ENCODE assay signal across 8 cellular contexts in the genomic region with DNA sequence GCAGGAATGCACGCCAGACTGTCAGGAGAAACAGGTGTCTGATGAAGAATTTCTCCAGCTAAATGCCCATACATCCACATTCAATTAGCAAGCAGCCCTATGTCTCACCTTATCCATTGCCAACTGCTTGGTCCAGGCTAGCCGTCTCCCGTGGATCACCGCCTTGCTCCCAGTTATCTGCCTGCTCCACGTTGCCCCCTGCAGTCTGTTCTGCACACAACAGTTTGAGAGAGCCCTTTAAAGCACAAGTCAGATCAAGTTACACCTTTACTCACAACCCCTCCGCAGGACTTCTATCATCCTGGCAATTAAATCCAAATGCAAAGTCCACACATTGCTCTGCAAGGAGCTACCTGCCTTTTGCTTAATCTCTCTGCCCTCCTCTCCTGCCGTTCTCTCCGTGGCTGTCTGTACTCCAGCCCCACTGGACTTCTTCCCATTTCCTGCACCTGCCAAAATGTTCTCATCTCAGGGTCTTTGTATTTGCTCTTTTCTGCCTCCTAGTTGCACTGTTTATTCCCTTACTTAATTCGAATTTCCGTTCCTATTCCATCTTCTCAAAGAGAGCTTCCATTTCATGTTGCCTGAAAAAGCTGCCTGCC.
DNase-seq lines count a peak whose midpoint lies in the region; ATAC-seq and TF ChIP-seq lines count a peak whose summit lies in the region.

No MANE protein-coding gene starts in this region.

- H3K9me3 ChIP-seq in GM23248 (ENCODE audit: low read depth) = no peaks in the 10 kb centered on the region

- in situ Hi-C loops in GM23248 (cut with MboI) = loop anchor here (25.0 kb wide), 1 partner anchor 593 kb away; no protein-coding TSS in a partner anchor

- TF ChIP-seq CTCF in AG04449 (IDR thresholded peaks at IDR 0.05; ENCODE audit: insufficient read depth, low read length, missing control alignments) (peak; percentile 8), fibroblast of mammary gland (conservative IDR thresholded peaks at IDR 0.05; ENCODE audit: control insufficient read depth, insufficient read depth, low read depth, low read length) (no peak)

- ATAC-seq in GM19324 (IDR thresholded peaks at IDR 0.05; ENCODE audit: low FRiP score, unreplicated experiment) = no peak
- ATAC-seq in GM19023 (IDR thresholded peaks at IDR 0.05; ENCODE audit: unreplicated experiment) = no peak

- no peaks in the 10 kb centered on the region for H3K9me2 ChIP-seq in GM23248 (ENCODE audit: insufficient read depth)

- no peaks in the 10 kb centered on the region for H3K27me3 ChIP-seq in GM23248 (replicated peaks; ENCODE audit: insufficient read depth)

- no peaks in the 10 kb centered on the region for H3K79me2 ChIP-seq in GM23248 (ENCODE audit: insufficient read depth)

- no peak overlapping the region for H3K4me2 ChIP-seq in GM23248 (ENCODE audit: unreplicated experiment)

- no peaks in the 10 kb centered on the region for H3F3A ChIP-seq in GM23248 (ENCODE audit: insufficient read depth)

- POLR2A ChIA-PET in AG04449 (lab: Yijun Ruan, JAX) = no interaction called here

- H3K4me3 ChIP-seq in AG04449 (ENCODE audit: low read depth, low read length) (no peak overlapping the region), GM23248 (no peak overlapping the region), fibroblast of mammary gland (ENCODE audit: control insufficient read depth, low read depth, low read length) (no peak overlapping the region)

- H3K27ac ChIP-seq in GM23248 = no peak overlapping the region

- no peaks in the 10 kb centered on the region for H3K4me1 ChIP-seq in GM23248 (ENCODE audit: insufficient read depth)

- H3K9ac ChIP-seq in GM23248 = no peak overlapping the region

- CTCF ChIA-PET in AG04449 (lab: Yijun Ruan, JAX) = interaction anchor here (0.8 to 1.1 kb wide), 2 partner anchors 10 to 25 kb away, joined by 3 read pairs; no protein-coding TSS in a partner anchor

- H4K20me1 ChIP-seq in GM23248 (ENCODE audit: insufficient read depth) = no peaks in the 10 kb centered on the region

- 3 to 10% methylated on average over 10 of the region's 10 CpGs for WGBS in GM23248 (ENCODE audit: low coverage in 1 of 2, low lambda C conversion rate in 2 of 2, missing lambda C conversion rate in 2 of 2), 2 experiments

- DNase-seq in AG04449 (ENCODE audit: low read depth, low spot score) (no peak), GM23248 (peak; percentile 22), OCI-M1 (lab: John Stamatoyannopoulos, UW) (peak; percentile 32), fibroblast of mammary gland (ENCODE audit: low read depth) (peak; percentile 1), pons (ENCODE audit: low spot score) (peak; percentile 61), MV-4-11 (lab: John Stamatoyannopoulos, UW) (no peak)

- H2AFZ ChIP-seq in GM23248 = no peak overlapping the region

- no peaks in the 10 kb centered on the region for H3K36me3 ChIP-seq in GM23248 (ENCODE audit: low read depth)

Comparison
In these comparisons a context has a peak if more than half of its experiments do, and no peak if none do; other contexts are left out.
1. DNase-seq: peak in GM23248 (single experiment), OCI-M1 (single experiment), fibroblast of mammary gland (single experiment) and pons (single experiment); none in AG04449 (single experiment) and MV-4-11 (single experiment).